1 cellular context compared by ENCODE assay signal in the genomic region with DNA sequence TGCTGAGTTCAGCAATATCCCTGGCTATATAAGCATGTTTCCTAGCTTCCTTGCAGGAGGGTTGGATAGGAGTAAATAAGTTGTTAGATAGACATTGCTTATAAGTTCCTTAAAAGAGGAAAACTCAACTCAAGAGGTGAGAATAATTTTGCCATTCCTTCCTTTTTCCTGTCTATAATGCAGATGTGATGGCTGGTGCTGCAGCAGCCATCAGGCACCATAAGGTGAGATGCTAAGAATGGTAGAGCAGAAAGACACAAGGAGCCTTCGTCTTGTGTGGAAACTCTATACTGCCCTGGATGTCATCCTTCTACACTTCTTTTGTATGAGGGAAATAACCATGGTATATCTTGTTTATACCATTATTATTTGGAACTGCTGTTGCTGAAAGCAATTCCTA.
A peak's percentile ranks its signal among the peaks of the same experiment; 100 is the strongest.
TF ChIP-seq lines count a peak whose summit lies in the region.

No MANE protein-coding gene starts in this region.

TF ChIP-seq in HEK293, 187 proteins besides CTCF, POLR2A, EP300 and RAD21 (continued from another document):
- peak; percentile 18; the same call in 1 of the 2 replicates for TF ChIP-seq ZNF280D (tag by site-specific recombination; IDR thresholded peaks at IDR 0.05)
- TF ChIP-seq, protein P1, sequence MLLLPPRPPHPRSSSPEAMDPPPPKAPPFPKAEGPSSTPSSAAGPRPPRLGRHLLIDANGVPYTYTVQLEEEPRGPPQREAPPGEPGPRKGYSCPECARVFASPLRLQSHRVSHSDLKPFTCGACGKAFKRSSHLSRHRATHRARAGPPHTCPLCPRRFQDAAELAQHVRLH (tag by site-specific recombination; IDR thresholded peaks at IDR 0.05), result 0 out of 2 replicates have a peak, but pooled peaks have one; percentile 29
TF ChIP-seq in HEK293: peak in this region for 3.
